ENCODE assay signal across 30 cellular contexts in genomic region chr15:52622791-52623190, GRCh38.
"Had no signal": no experiment of that assay in that cellular context is flagged by ENCODE, and none has a peak within 500 bp of the region (broad histone marks: within the 10 kb centered on the region; RNA-seq: fewer than 3 reads in every experiment).

No MANE protein-coding gene starts in this region.

- H3K4me3 Mint-ChIP-seq: activated CD8-positive, alpha-beta T cell treated with anti-CD3 and anti-CD28 coated beads for 36 hours; activated naive CD8-positive, alpha-beta T cell treated with anti-CD3 and anti-CD28 coated beads, Interleukin-2, amount 10 ng/mL, durations not matched to agents 7 days and 5 days; activated T-cell treated with anti-CD3 and anti-CD28 coated beads, Interleukin-2, amount 50 U/mL, for 4 hours; activated T-helper 17 cell treated with anti-CD3 and anti-CD28 coated beads, Interleukin-2, amount 50 U/mL, for 72 hours; brain; dendritic cell treated with granulocyte-macrophage colony-stimulating factor and Interleukin-4, amounts not matched to agents 40 ng/mL and 50 ng/mL, for 4 days; endodermal cell; WTC11 had no signal

- H3K36me3 ChIP-seq: breast epithelium, cardiac muscle cell had no signal

- H3K9me3 Mint-ChIP-seq: activated CD8-positive, alpha-beta T cell treated with anti-CD3 and anti-CD28 coated beads for 36 hours; activated naive CD8-positive, alpha-beta T cell treated with anti-CD3 and anti-CD28 coated beads, Interleukin-2, amount 10 ng/mL, durations not matched to agents 7 days and 5 days; activated T-cell treated with anti-CD3 and anti-CD28 coated beads, Interleukin-2, amount 50 U/mL, for 4 hours; activated T-helper 17 cell treated with anti-CD3 and anti-CD28 coated beads, Interleukin-2, amount 50 U/mL, for 72 hours; brain; dendritic cell treated with granulocyte-macrophage colony-stimulating factor and Interleukin-4, amounts not matched to agents 40 ng/mL and 50 ng/mL, for 4 days; endodermal cell; WTC11 had no signal

- H3K4me3 ChIP-seq: ascending aorta, breast epithelium, cardiac muscle cell, coronary artery, dorsolateral prefrontal cortex, gastroesophageal sphincter had no signal

- H3K4me1 ChIP-seq: ascending aorta, breast epithelium had no signal

- DNase-seq: activated CD4-positive, alpha-beta T cell treated with anti-CD3 and anti-CD28 coated beads for 48 hours; activated CD4-positive, alpha-beta T cell treated with anti-CD3 and anti-CD28 coated beads, Interleukin-2, amount 50 U/mL, for 1 hour; activated CD4-positive, alpha-beta T cell treated with anti-CD3 and anti-CD28 coated beads, Interleukin-2, amount 50 U/mL, for 48 hours; activated CD8-positive, alpha-beta memory T cell treated with anti-CD3 and anti-CD28 coated beads for 24 hours; activated CD8-positive, alpha-beta T cell treated with anti-CD3 and anti-CD28 coated beads for 36 hours; activated effector memory CD4-positive, alpha-beta T cell treated with Interleukin-2 at 50 U/mL for 16 hours; activated gamma-delta T cell treated with Interleukin-2 at 50 U/mL for 16 hours; activated naive CD4-positive, alpha-beta T cell treated with anti-CD3 and anti-CD28 coated beads, Interleukin-2, amount 50 U/mL, for 16 hours; activated naive CD4-positive, alpha-beta T cell treated with Interleukin-2 at 50 U/mL for 16 hours; activated naive CD8-positive, alpha-beta T cell treated with anti-CD3 and anti-CD28 coated beads, Interleukin-2, amount 10 ng/mL, durations not matched to agents 7 days and 5 days; activated T-cell treated with anti-CD3 and anti-CD28 coated beads, Interleukin-2, amount 50 U/mL, for 4 hours; central memory CD4-positive, alpha-beta T cell; dorsolateral prefrontal cortex; effector memory CD4-positive, alpha-beta T cell; endodermal cell; foreskin fibroblast; T-helper 1 cell; T-helper 2 cell had no signal

- H3K27me3 ChIP-seq: ascending aorta, breast epithelium, cardiac muscle cell, dorsolateral prefrontal cortex, gastroesophageal sphincter had no signal

- H3K27ac ChIP-seq: ascending aorta, breast epithelium, cardiac muscle cell, coronary artery, dorsolateral prefrontal cortex, gastroesophageal sphincter, VCaP had no signal

- H3K27ac Mint-ChIP-seq: activated CD8-positive, alpha-beta T cell treated with anti-CD3 and anti-CD28 coated beads for 36 hours; activated naive CD8-positive, alpha-beta T cell treated with anti-CD3 and anti-CD28 coated beads, Interleukin-2, amount 10 ng/mL, durations not matched to agents 7 days and 5 days; activated T-helper 17 cell treated with anti-CD3 and anti-CD28 coated beads, Interleukin-2, amount 50 U/mL, for 72 hours; brain; dendritic cell treated with granulocyte-macrophage colony-stimulating factor and Interleukin-4, amounts not matched to agents 40 ng/mL and 50 ng/mL, for 4 days; endodermal cell; WTC11 had no signal

- H3K4me1 Mint-ChIP-seq: brain had no signal

- H3K9me3 ChIP-seq: ascending aorta, breast epithelium, gastroesophageal sphincter had no signal

- H3K36me3 Mint-ChIP-seq: WTC11 had no signal

- H3K27me3 Mint-ChIP-seq: activated CD8-positive, alpha-beta T cell treated with anti-CD3 and anti-CD28 coated beads for 36 hours; activated naive CD8-positive, alpha-beta T cell treated with anti-CD3 and anti-CD28 coated beads, Interleukin-2, amount 10 ng/mL, durations not matched to agents 7 days and 5 days; activated T-helper 17 cell treated with anti-CD3 and anti-CD28 coated beads, Interleukin-2, amount 50 U/mL, for 72 hours; brain; dendritic cell treated with granulocyte-macrophage colony-stimulating factor and Interleukin-4, amounts not matched to agents 40 ng/mL and 50 ng/mL, for 4 days had no signal

- ATAC-seq: activated CD4-positive, CD25-positive, alpha-beta regulatory T cell treated with anti-CD3 and anti-CD28 coated beads, Interleukin-2, amount 50 U/mL, for 24 hours; activated CD8-positive, alpha-beta T cell treated with anti-CD3 and anti-CD28 coated beads for 36 hours; activated T-cell treated with anti-CD3 and anti-CD28 coated beads, Interleukin-2, amount 50 U/mL, for 4 hours; activated T-helper 17 cell treated with anti-CD3 and anti-CD28 coated beads, Interleukin-2, amount 50 U/mL, for 72 hours; esophagus mucosa; gastroesophageal sphincter; WTC11 had no signal
